Comparison of ENCODE assay signal across 10 cellular contexts in genomic region chr16:63461248-63461841, GRCh38.
DNase-seq lines count a peak whose midpoint lies in the region; ATAC-seq and TF ChIP-seq lines count a peak whose summit lies in the region.
"Had no signal": no experiment of that assay in that cellular context is flagged by ENCODE, and none has a peak within 500 bp of the region (broad histone marks: within the 10 kb centered on the region; RNA-seq: fewer than 3 reads in every experiment).

No MANE protein-coding gene starts in this region.

- no peak overlapping the region for H3K27ac Mint-ChIP-seq in chondrocyte (ENCODE audit: unreplicated experiment)
- no peak overlapping the region for H3K27ac Mint-ChIP-seq in mesothelial cell of epicardium
- no peak overlapping the region for H3K27ac Mint-ChIP-seq in activated T-helper 17 cell treated with anti-CD3 and anti-CD28 coated beads, Interleukin-2, amount 50 U/mL, for 72 hours

- intact Hi-C loops in gastrocnemius medialis (cut with DNase I; ENCODE audit: low total_unique reads) = no loop called here

- peaks cover 8% of the 10 kb centered on the region for H3K4me1 Mint-ChIP-seq in chondrocyte (ENCODE audit: low read depth)
- H3K4me1 Mint-ChIP-seq in mesothelial cell of epicardium = peaks cover 3% of the 10 kb centered on the region
- no peaks in the 10 kb centered on the region for H3K4me1 Mint-ChIP-seq in activated T-helper 17 cell treated with anti-CD3 and anti-CD28 coated beads, Interleukin-2, amount 50 U/mL, for 72 hours

- no peaks in the 10 kb centered on the region for H3K36me3 ChIP-seq in gastrocnemius medialis

- H3K9me3 ChIP-seq in gastrocnemius medialis = no peaks in the 10 kb centered on the region

- in situ Hi-C loops in gastrocnemius medialis (cut with MboI; ENCODE audit: low sequenced_read_pairs in 4 of 4) = loop anchor here in 1 of 4 donors (25.0 kb wide), 1 partner anchor 1651 kb away; the partner anchor contains the start of gene CDH11

- no peaks in the 10 kb centered on the region for H3K4me1 ChIP-seq in gastrocnemius medialis

- TF ChIP-seq POLR2A in gastrocnemius medialis (IDR thresholded peaks at IDR 0.05) = no peak

- ATAC-seq in gastrocnemius medialis (no peak), GM21423 (IDR thresholded peaks at IDR 0.05; ENCODE audit: unreplicated experiment) (no peak)
- ATAC-seq in activated T-helper 17 cell treated with anti-CD3 and anti-CD28 coated beads, Interleukin-2, amount 50 U/mL, for 72 hours (replicated peaks) = no peak
- ATAC-seq: K562, left colon had no signal

- H3K9me3 Mint-ChIP-seq in chondrocyte (ENCODE audit: low read depth) (no peaks in the 10 kb centered on the region), mesothelial cell of epicardium (no peaks in the 10 kb centered on the region)
- peaks cover 42% of the 10 kb centered on the region for H3K9me3 Mint-ChIP-seq in activated T-helper 17 cell treated with anti-CD3 and anti-CD28 coated beads, Interleukin-2, amount 50 U/mL, for 72 hours

- H3K36me3 Mint-ChIP-seq in chondrocyte (ENCODE audit: low read depth) (no peaks in the 10 kb centered on the region), mesothelial cell of epicardium (no peaks in the 10 kb centered on the region)
- H3K36me3 Mint-ChIP-seq in activated T-helper 17 cell treated with anti-CD3 and anti-CD28 coated beads, Interleukin-2, amount 50 U/mL, for 72 hours (ENCODE audit: low read depth) = no peaks in the 10 kb centered on the region

- H3K27ac ChIP-seq in gastrocnemius medialis = no peak overlapping the region

- H3K27me3 ChIP-seq in gastrocnemius medialis = no peaks in the 10 kb centered on the region

- DNase-seq in GM04504 (ENCODE audit: low read depth) (peak; percentile 7), NCI-H446 (lab: John Stamatoyannopoulos, UW) (peak; percentile 0 to 37), chondrocyte (ENCODE audit: low spot score) (no peak), mesothelial cell of epicardium (ENCODE audit: low spot score in 2 of 2, unreplicated experiment in 2 of 2) (peak in 1 of 2 experiments; percentile 37), gastrocnemius medialis (no peak), NCI-H2227 (lab: John Stamatoyannopoulos, UW; ENCODE audit: unreplicated experiment) (no peak)

- H3K4me3 ChIP-seq in gastrocnemius medialis = no peak overlapping the region
- H3K4me3 ChIP-seq: K562 had no signal

- H3K4me3 Mint-ChIP-seq in chondrocyte (ENCODE audit: unreplicated experiment) (no peak overlapping the region), mesothelial cell of epicardium (no peak overlapping the region)
- no peak overlapping the region for H3K4me3 Mint-ChIP-seq in activated T-helper 17 cell treated with anti-CD3 and anti-CD28 coated beads, Interleukin-2, amount 50 U/mL, for 72 hours

- H3K27me3 Mint-ChIP-seq in chondrocyte (ENCODE audit: low read depth) = peaks cover 11% of the 10 kb centered on the region
- H3K27me3 Mint-ChIP-seq in mesothelial cell of epicardium (ENCODE audit: low read depth) = no peaks in the 10 kb centered on the region
- H3K27me3 Mint-ChIP-seq in activated T-helper 17 cell treated with anti-CD3 and anti-CD28 coated beads, Interleukin-2, amount 50 U/mL, for 72 hours = no peaks in the 10 kb centered on the region

- TF ChIP-seq CTCF in chondrocyte (IDR thresholded peaks at IDR 0.05) = peak; percentile 91
- peak; percentile 52 for TF ChIP-seq CTCF in mesothelial cell of epicardium (IDR thresholded peaks at IDR 0.05; ENCODE audit: unreplicated experiment)
- no peak for TF ChIP-seq CTCF in gastrocnemius medialis (IDR thresholded peaks at IDR 0.05 in 4 of 5, conservative IDR thresholded peaks at IDR 0.05 in 1 of 5)

Comparison
In these comparisons a context has a peak if more than half of its experiments do, and no peak if none do; other contexts are left out.
1. DNase-seq: peak in GM04504 (single experiment) and NCI-H446 (2 of 2); none in chondrocyte (single experiment), gastrocnemius medialis (0 of 2) and NCI-H2227 (single experiment).
2. CTCF ChIP-seq: peak in chondrocyte (single experiment) and mesothelial cell of epicardium (single experiment); none in gastrocnemius medialis (0 of 5).